Comparison of ENCODE assay signal across 27 cellular contexts in genomic region chr10:129361676-129362376, GRCh38.
"Had no signal": no experiment of that assay in that cellular context is flagged by ENCODE, and none has a peak within 500 bp of the region (broad histone marks: within the 10 kb centered on the region; RNA-seq: fewer than 3 reads in every experiment).

No MANE protein-coding gene starts in this region.

- H3K27me3 ChIP-seq: ascending aorta, breast epithelium, cardiac muscle cell, colonic mucosa, esophagus squamous epithelium had no signal

- H3K4me3 ChIP-seq: ascending aorta, breast epithelium, cardiac muscle cell, colonic mucosa, esophagus squamous epithelium had no signal

- H3K27ac ChIP-seq: ascending aorta, breast epithelium, cardiac muscle cell, colonic mucosa, epithelial cell of prostate, esophagus squamous epithelium, VCaP had no signal

- H3K9me3 ChIP-seq: ascending aorta, breast epithelium, colonic mucosa had no signal

- H3K36me3 ChIP-seq: ascending aorta, breast epithelium, cardiac muscle cell, colonic mucosa, esophagus squamous epithelium had no signal

- ATAC-seq: activated naive CD4-positive, alpha-beta T cell treated with anti-CD3 and anti-CD28 coated beads, Interleukin-2, amount 50 U/mL, for 72 hours; activated T-cell treated with anti-CD3 and anti-CD28 coated beads, Interleukin-2, amount 50 U/mL, for 72 hours; WTC11 had no signal

- DNase-seq: activated CD4-positive, alpha-beta memory T cell treated with anti-CD3 and anti-CD28 coated beads, Interleukin-2, amount 10 ng/mL, durations not matched to agents 7 days and 5 days; activated CD4-positive, alpha-beta T cell treated with anti-CD3 and anti-CD28 coated beads for 1 hour; activated CD4-positive, alpha-beta T cell treated with anti-CD3 and anti-CD28 coated beads for 4 hours; activated CD4-positive, alpha-beta T cell treated with anti-CD3 and anti-CD28 coated beads, Interleukin-2, amount 10 ng/mL, durations not matched to agents 7 days and 5 days; activated CD4-positive, alpha-beta T cell treated with anti-CD3 and anti-CD28 coated beads, Interleukin-2, amount 50 U/mL, for 4 hours; activated CD8-positive, alpha-beta memory T cell treated with anti-CD3 and anti-CD28 coated beads, Interleukin-2, amount 50 U/mL, for 48 hours; activated gamma-delta T cell; activated naive CD4-positive, alpha-beta T cell; activated naive CD4-positive, alpha-beta T cell treated with anti-CD3 and anti-CD28 coated beads, Interleukin-2, amount 10 ng/mL, durations not matched to agents 7 days and 5 days; activated naive CD8-positive, alpha-beta T cell treated with anti-CD3 and anti-CD28 coated beads, Interleukin-2, amount 10 ng/mL, durations not matched to agents 7 days and 5 days; activated T-cell treated with anti-CD3 and anti-CD28 coated beads for 4 hours; activated T-cell treated with anti-CD3 and anti-CD28 coated beads, Interleukin-2, amount 50 U/mL, for 24 hours; activated T-cell treated with anti-CD3 and anti-CD28 coated beads, Interleukin-2, amount 50 U/mL, for 72 hours; central memory CD4-positive, alpha-beta T cell; cerebellar nuclear complex; colonic mucosa; effector CD8-positive, alpha-beta T cell; esophagus squamous epithelium; foreskin melanocyte; T-helper 2 cell had no signal

- H3K4me1 ChIP-seq: ascending aorta, breast epithelium, colonic mucosa, esophagus squamous epithelium had no signal
